Comparison of ENCODE assay signal across 1 cellular context in genomic region chr3:150130404-150131100, GRCh38.
TF ChIP-seq lines count a peak whose summit lies in the region.

No MANE protein-coding gene starts in this region.

TF ChIP-seq in H1, 55 proteins besides CTCF, POLR2A, EP300 and RAD21:
- TF ChIP-seq CEBPB (IDR thresholded peaks at IDR 0.05; ENCODE audit: low read depth, low read length) (no peak), FOSL1 (IDR thresholded peaks at IDR 0.05; ENCODE audit: insufficient read depth, low read depth, low read length) (no peak), BACH1 (IDR thresholded peaks at IDR 0.05; ENCODE audit: low read length) (no peak), ASH2L (IDR thresholded peaks at IDR 0.05; ENCODE audit: low read length) (peak; percentile 75), NRF1 (IDR thresholded peaks at IDR 0.05; ENCODE audit: low read depth, low read length) (no peak), USF2 (IDR thresholded peaks at IDR 0.05; ENCODE audit: low read length) (no peak), CHD7 (IDR thresholded peaks at IDR 0.05; ENCODE audit: insufficient replicate concordance, low read length) (no peak), BCL11A (IDR thresholded peaks at IDR 0.05; ENCODE audit: low read depth in 2 of 2, low read length in 2 of 2) (no peak), NANOG (IDR thresholded peaks at IDR 0.05; ENCODE audit: insufficient read depth, low read depth, low read length, poor library complexity, severe bottlenecking) (peak; percentile 50), SIX5 (IDR thresholded peaks at IDR 0.05; ENCODE audit: low read depth, low read length) (no peak), JUN (IDR thresholded peaks at IDR 0.05; ENCODE audit: low read depth, low read length) (no peak), CBX8 (IDR thresholded peaks at IDR 0.05; ENCODE audit: borderline replicate concordance, low read depth, low read length) (no peak), HDAC2 (IDR thresholded peaks at IDR 0.05; ENCODE audit: borderline replicate concordance in 1 of 2, low read depth in 2 of 2, low read length in 2 of 2) (peak in 1 of 2 experiments; percentile 85; a peak in 1 of 4 replicates), SIRT6 (IDR thresholded peaks at IDR 0.05; ENCODE audit: low read length) (no peak), TCF12 (IDR thresholded peaks at IDR 0.05; ENCODE audit: low read depth, low read length) (peak; percentile 92), SIN3A (conservative IDR thresholded peaks at IDR 0.05 in 1 of 2, IDR thresholded peaks at IDR 0.05 in 1 of 2; ENCODE audit: low read depth in 1 of 2, low read length in 2 of 2) (peak; percentile 99), CHD2 (IDR thresholded peaks at IDR 0.05; ENCODE audit: low read length) (no peak), TEAD4 (IDR thresholded peaks at IDR 0.05; ENCODE audit: low read depth, low read length) (peak; percentile 97), CHD1 (IDR thresholded peaks at IDR 0.05; ENCODE audit: low read depth, low read length) (no peak), CTBP2 (IDR thresholded peaks at IDR 0.05; ENCODE audit: borderline replicate concordance, insufficient read depth, insufficient read length, low read length) (peak; percentile 99), TAF1 (IDR thresholded peaks at IDR 0.05; ENCODE audit: low read depth, low read length) (no peak; the same call in 1 of the 2 replicates), SAP30 (IDR thresholded peaks at IDR 0.05; ENCODE audit: insufficient read depth, insufficient replicate concordance, low read length) (peak; percentile 81), ATF3 (IDR thresholded peaks at IDR 0.05; ENCODE audit: insufficient read depth, low read depth, low read length) (no peak), SP4 (IDR thresholded peaks at IDR 0.05; ENCODE audit: low read length) (no peak), MAFK (IDR thresholded peaks at IDR 0.05; ENCODE audit: low read depth, low read length) (no peak), GTF2F1 (IDR thresholded peaks at IDR 0.05; ENCODE audit: borderline replicate concordance, low read depth, low read length) (no peak), RBBP5 (IDR thresholded peaks at IDR 0.05; ENCODE audit: borderline replicate concordance, low read depth, low read length) (no peak), KDM5A (IDR thresholded peaks at IDR 0.05; ENCODE audit: low read length) (no peak), KDM4A (IDR thresholded peaks at IDR 0.05; ENCODE audit: low read depth, low read length, severe bottlenecking) (peak; percentile 19), SRF (IDR thresholded peaks at IDR 0.05; ENCODE audit: low read depth, low read length) (no peak), CBX5 (IDR thresholded peaks at IDR 0.05; ENCODE audit: low read depth, low read length) (no peak), HDAC6 (IDR thresholded peaks at IDR 0.05; ENCODE audit: low read depth, low read length) (no peak), GABPA (IDR thresholded peaks at IDR 0.05; ENCODE audit: borderline replicate concordance, insufficient read depth, low read length) (no peak), TBP (IDR thresholded peaks at IDR 0.05; ENCODE audit: low read depth, low read length) (no peak), YY1 (IDR thresholded peaks at IDR 0.05; ENCODE audit: low read depth, low read length) (peak; percentile 67), EGR1 (IDR thresholded peaks at IDR 0.05; ENCODE audit: borderline replicate concordance, low read depth, low read length) (no peak), POU5F1 (IDR thresholded peaks at IDR 0.05; ENCODE audit: low read depth, low read length) (peak; percentile 69; the same call in 1 of the 2 replicates), SP2 (IDR thresholded peaks at IDR 0.05; ENCODE audit: low read length) (no peak), BRCA1 (IDR thresholded peaks at IDR 0.05; ENCODE audit: low read depth, low read length) (no peak), JUND (IDR thresholded peaks at IDR 0.05; ENCODE audit: low read length) (no peak), RFX5 (IDR thresholded peaks at IDR 0.05; ENCODE audit: borderline replicate concordance, low read depth, low read length) (no peak), RXRA (IDR thresholded peaks at IDR 0.05; ENCODE audit: insufficient read depth, low read depth, low read length) (no peak), KDM1A (IDR thresholded peaks at IDR 0.05; ENCODE audit: borderline replicate concordance, low read length) (0 out of 2 replicates have a peak, but pooled peaks have one; percentile 28), TAF7 (optimal IDR thresholded peaks at IDR 0.05; ENCODE audit: borderline replicate concordance, low read depth, low read length) (peak; percentile 12), CREB1 (IDR thresholded peaks at IDR 0.05) (no peak), ZNF274 (IDR thresholded peaks at IDR 0.05; ENCODE audit: borderline replicate concordance, extremely low read depth, low read length) (no peak), PHF8 (conservative IDR thresholded peaks at IDR 0.05; ENCODE audit: low read depth, low read length) (no peak), MAX (IDR thresholded peaks at IDR 0.05) (no peak), EZH2 (IDR thresholded peaks at IDR 0.05; ENCODE audit: low read depth, low read length, severe bottlenecking) (no peak), SP1 (IDR thresholded peaks at IDR 0.05; ENCODE audit: low read depth, low read length) (peak; percentile 75; the same call in 1 of the 2 replicates), SUZ12 (IDR thresholded peaks at IDR 0.05; ENCODE audit: low read length) (no peak), RNF2 (IDR thresholded peaks at IDR 0.05; ENCODE audit: borderline replicate concordance, low read depth, low read length, missing control alignments, poor library complexity, severe bottlenecking) (no peak), POLR2AphosphoS5 (IDR thresholded peaks at IDR 0.05; ENCODE audit: low read depth, low read length) (no peak)
- TF ChIP-seq, protein P1, sequence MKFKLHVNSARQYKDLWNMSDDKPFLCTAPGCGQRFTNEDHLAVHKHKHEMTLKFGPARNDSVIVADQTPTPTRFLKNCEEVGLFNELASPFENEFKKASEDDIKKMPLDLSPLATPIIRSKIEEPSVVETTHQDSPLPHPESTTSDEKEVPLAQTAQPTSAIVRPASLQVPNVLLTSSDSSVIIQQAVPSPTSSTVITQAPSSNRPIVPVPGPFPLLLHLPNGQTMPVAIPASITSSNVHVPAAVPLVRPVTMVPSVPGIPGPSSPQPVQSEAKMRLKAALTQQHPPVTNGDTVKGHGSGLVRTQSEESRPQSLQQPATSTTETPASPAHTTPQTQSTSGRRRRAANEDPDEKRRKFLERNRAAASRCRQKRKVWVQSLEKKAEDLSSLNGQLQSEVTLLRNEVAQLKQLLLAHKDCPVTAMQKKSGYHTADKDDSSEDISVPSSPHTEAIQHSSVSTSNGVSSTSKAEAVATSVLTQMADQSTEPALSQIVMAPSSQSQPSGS (IDR thresholded peaks at IDR 0.05; ENCODE audit: low read length) = no peak
- TF ChIP-seq, protein P2, sequence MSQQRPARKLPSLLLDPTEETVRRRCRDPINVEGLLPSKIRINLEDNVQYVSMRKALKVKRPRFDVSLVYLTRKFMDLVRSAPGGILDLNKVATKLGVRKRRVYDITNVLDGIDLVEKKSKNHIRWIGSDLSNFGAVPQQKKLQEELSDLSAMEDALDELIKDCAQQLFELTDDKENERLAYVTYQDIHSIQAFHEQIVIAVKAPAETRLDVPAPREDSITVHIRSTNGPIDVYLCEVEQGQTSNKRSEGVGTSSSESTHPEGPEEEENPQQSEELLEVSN (IDR thresholded peaks at IDR 0.05) = no peak
